In genomic region chr1:91763252-91763651, GRCh38 we compare ENCODE assay signal across 19 cellular contexts.
A peak's percentile ranks its signal among the peaks of the same experiment; 100 is the strongest.
DNase-seq lines count a peak whose midpoint lies in the region; ATAC-seq and TF ChIP-seq lines count a peak whose summit lies in the region.
"Had no signal": no experiment of that assay in that cellular context is flagged by ENCODE, and none has a peak within 500 bp of the region (broad histone marks: within the 10 kb centered on the region; RNA-seq: fewer than 3 reads in every experiment).

No MANE protein-coding gene starts in this region.

- H3K4me1 ChIP-seq in gastroesophageal sphincter: peaks cover 18 to 67% (median 46%) of the 10 kb centered on the region in 3 donors
- H3K4me1 ChIP-seq in uterus: peaks cover 2 to 23% of the 10 kb centered on the region in 2 donors

- peaks cover 5% of the 10 kb centered on the region for H3K36me3 Mint-ChIP-seq in activated naive CD8-positive, alpha-beta T cell treated with anti-CD3 and anti-CD28 coated beads, Interleukin-2, amount 50 U/mL, for 24 hours (ENCODE audit: low read depth)
- H3K36me3 Mint-ChIP-seq in activated naive CD8-positive, alpha-beta T cell treated with anti-CD3 and anti-CD28 coated beads for 36 hours: peaks cover 3% of the 10 kb centered on the region
- H3K36me3 Mint-ChIP-seq in natural killer cell treated with Interleukin-12 subunit alpha and Interleukin-12 subunit beta and Interleukin-15 and Interleukin-18, amount 100 ng/mL, for 72 hours: peaks cover 14% of the 10 kb centered on the region
- H3K36me3 Mint-ChIP-seq: mesothelial cell of epicardium had no signal

- TF ChIP-seq POLR2A in gastroesophageal sphincter (IDR thresholded peaks at IDR 0.05): no peak
- TF ChIP-seq POLR2A in uterus (IDR thresholded peaks at IDR 0.05): no peak

- H3K9me3 ChIP-seq in gastroesophageal sphincter (no peaks in the 10 kb centered on the region), uterus (no peaks in the 10 kb centered on the region)
- H3K9me3 ChIP-seq: ascending aorta had no signal

- no peaks in the 10 kb centered on the region for H3K9me3 Mint-ChIP-seq in activated naive CD8-positive, alpha-beta T cell treated with anti-CD3 and anti-CD28 coated beads, Interleukin-2, amount 50 U/mL, for 24 hours
- no peaks in the 10 kb centered on the region for H3K9me3 Mint-ChIP-seq in activated naive CD8-positive, alpha-beta T cell treated with anti-CD3 and anti-CD28 coated beads for 36 hours
- no peaks in the 10 kb centered on the region for H3K9me3 Mint-ChIP-seq in natural killer cell treated with Interleukin-12 subunit alpha and Interleukin-12 subunit beta and Interleukin-15 and Interleukin-18, amount 100 ng/mL, for 72 hours
- H3K9me3 Mint-ChIP-seq: H9, mesothelial cell of epicardium, neural progenitor cell had no signal

- 30 to 76% methylated on average over 3 to 4 of the region's 4 CpGs for WGBS in gastroesophageal sphincter (ENCODE audit: low coverage in 1 of 2), 2 donors

- DNase-seq in activated naive CD8-positive, alpha-beta T cell treated with anti-CD3 and anti-CD28 coated beads, Interleukin-2, amount 50 U/mL, for 24 hours: no peak
- DNase-seq in activated naive CD8-positive, alpha-beta T cell treated with anti-CD3 and anti-CD28 coated beads for 36 hours: no peak
- DNase-seq in natural killer cell treated with Interleukin-12 subunit alpha and Interleukin-12 subunit beta and Interleukin-15 and Interleukin-18, amount 100 ng/mL, for 72 hours (ENCODE audit: low spot score): peak; percentile 71
- no peak for DNase-seq in uterus
- DNase-seq in stimulated activated naive CD4-positive, alpha-beta T cell (lab: John Stamatoyannopoulos, UW): no peak
- DNase-seq: activated CD4-positive, alpha-beta T cell treated with anti-CD3 and anti-CD28 coated beads, Interleukin-2, amount 10 ng/mL, durations not matched to agents 7 days and 5 days; DND-41; glutamatergic neuron; H9; islet precursor cell; NCI-H1092 treated with DMSO at 0.1 percent for 48 hours; NCI-H69; stimulated activated CD4-positive, alpha-beta T cell treated with anti-CD3 and anti-CD28 coated beads, Interleukin-15, amount 100 ng/mL, for 24 hours had no signal

- ATAC-seq in activated naive CD8-positive, alpha-beta T cell treated with anti-CD3 and anti-CD28 coated beads, Interleukin-2, amount 50 U/mL, for 24 hours: peak; percentile 78
- ATAC-seq in gastroesophageal sphincter (peak; percentile 38), GM21381 (IDR thresholded peaks at IDR 0.05; ENCODE audit: unreplicated experiment) (no peak), HG03025 (IDR thresholded peaks at IDR 0.05; ENCODE audit: low FRiP score, unreplicated experiment) (no peak)
- ATAC-seq in natural killer cell treated with Interleukin-12 subunit alpha and Interleukin-12 subunit beta and Interleukin-15 and Interleukin-18, amount 100 ng/mL, for 72 hours: peak; percentile 86 to 90

- intact Hi-C loops in uterus (cut with DNase I; ENCODE audit: low total_unique reads): no loop called here

- H3K4me3 Mint-ChIP-seq in activated naive CD8-positive, alpha-beta T cell treated with anti-CD3 and anti-CD28 coated beads, Interleukin-2, amount 50 U/mL, for 24 hours: no peak overlapping the region
- H3K4me3 Mint-ChIP-seq in activated naive CD8-positive, alpha-beta T cell treated with anti-CD3 and anti-CD28 coated beads for 36 hours: no peak overlapping the region
- peak overlapping the region; percentile 69 for H3K4me3 Mint-ChIP-seq in natural killer cell treated with Interleukin-12 subunit alpha and Interleukin-12 subunit beta and Interleukin-15 and Interleukin-18, amount 100 ng/mL, for 72 hours
- H3K4me3 Mint-ChIP-seq: activated CD4-positive, alpha-beta T cell treated with anti-CD3 and anti-CD28 coated beads, Interleukin-2, amount 10 ng/mL, durations not matched to agents 7 days and 5 days; H9; mesothelial cell of epicardium; neural progenitor cell had no signal

- no peak for TF ChIP-seq CTCF in gastroesophageal sphincter (IDR thresholded peaks at IDR 0.05)
- no peak for TF ChIP-seq CTCF in uterus (IDR thresholded peaks at IDR 0.05)

- H3K27ac ChIP-seq in gastroesophageal sphincter (peak overlapping the region; percentile 50 to 85 (median 80)), uterus (peak overlapping the region; percentile 35 to 80)
- H3K27ac ChIP-seq: ascending aorta, neural progenitor cell had no signal

- no peaks in the 10 kb centered on the region for H3K27me3 Mint-ChIP-seq in activated naive CD8-positive, alpha-beta T cell treated with anti-CD3 and anti-CD28 coated beads, Interleukin-2, amount 50 U/mL, for 24 hours
- H3K27me3 Mint-ChIP-seq in activated naive CD8-positive, alpha-beta T cell treated with anti-CD3 and anti-CD28 coated beads for 36 hours: peaks cover 2% of the 10 kb centered on the region
- H3K27me3 Mint-ChIP-seq in natural killer cell treated with Interleukin-12 subunit alpha and Interleukin-12 subunit beta and Interleukin-15 and Interleukin-18, amount 100 ng/mL, for 72 hours: no peaks in the 10 kb centered on the region

- H3K27me3 ChIP-seq in gastroesophageal sphincter (no peaks in the 10 kb centered on the region), uterus (no peaks in the 10 kb centered on the region)
- H3K27me3 ChIP-seq: ascending aorta, neural progenitor cell had no signal

- peaks cover 39% of the 10 kb centered on the region for H3K4me1 Mint-ChIP-seq in activated naive CD8-positive, alpha-beta T cell treated with anti-CD3 and anti-CD28 coated beads, Interleukin-2, amount 50 U/mL, for 24 hours
- peaks cover 14% of the 10 kb centered on the region for H3K4me1 Mint-ChIP-seq in activated naive CD8-positive, alpha-beta T cell treated with anti-CD3 and anti-CD28 coated beads for 36 hours
- peaks cover 64 to 81% of the 10 kb centered on the region in 2 donors for H3K4me1 Mint-ChIP-seq in natural killer cell treated with Interleukin-12 subunit alpha and Interleukin-12 subunit beta and Interleukin-15 and Interleukin-18, amount 100 ng/mL, for 72 hours (ENCODE audit: low read depth in 2 of 2)

- no peak overlapping the region for H3K4me3 ChIP-seq in gastroesophageal sphincter
- no peak overlapping the region for H3K4me3 ChIP-seq in uterus
- H3K4me3 ChIP-seq: ascending aorta, neural progenitor cell had no signal

- H3K27ac Mint-ChIP-seq in activated naive CD8-positive, alpha-beta T cell treated with anti-CD3 and anti-CD28 coated beads, Interleukin-2, amount 50 U/mL, for 24 hours: peak overlapping the region; percentile 61
- no peak overlapping the region for H3K27ac Mint-ChIP-seq in activated naive CD8-positive, alpha-beta T cell treated with anti-CD3 and anti-CD28 coated beads for 36 hours
- peak overlapping the region; percentile 88 to 94 for H3K27ac Mint-ChIP-seq in natural killer cell treated with Interleukin-12 subunit alpha and Interleukin-12 subunit beta and Interleukin-15 and Interleukin-18, amount 100 ng/mL, for 72 hours
- H3K27ac Mint-ChIP-seq: activated CD4-positive, alpha-beta T cell treated with anti-CD3 and anti-CD28 coated beads, Interleukin-2, amount 10 ng/mL, durations not matched to agents 7 days and 5 days; H9; mesothelial cell of epicardium; neural progenitor cell had no signal

- no peak for TF ChIP-seq EP300 in gastroesophageal sphincter (IDR thresholded peaks at IDR 0.05)

- H3K36me3 ChIP-seq in gastroesophageal sphincter (peaks cover 0 to 7% of the 10 kb centered on the region in 2 donors), uterus (no peaks in the 10 kb centered on the region)
- H3K36me3 ChIP-seq: ascending aorta, neural progenitor cell had no signal

Comparison
In these comparisons a context has a peak if more than half of its experiments do, and no peak if none do; other contexts are left out.
1. ATAC-seq: peak in activated naive CD8-positive, alpha-beta T cell treated with anti-CD3 and anti-CD28 coated beads, Interleukin-2, amount 50 U/mL, for 24 hours (single experiment), gastroesophageal sphincter (single experiment) and natural killer cell treated with Interleukin-12 subunit alpha and Interleukin-12 subunit beta and Interleukin-15 and Interleukin-18, amount 100 ng/mL, for 72 hours (2 of 2); none in GM21381 (single experiment) and HG03025 (single experiment).